Comparison of ENCODE assay signal across 22 cellular contexts in genomic region chr1:11793819-11794218, GRCh38. TPM values are rescaled to one million over a fixed set of nuclear protein-coding genes. Genes with fewer than 3 reads are reported as not detected.
A peak's percentile ranks its signal among the peaks of the same experiment; 100 is the strongest.
DNase-seq lines count a peak whose midpoint lies in the region; ATAC-seq and TF ChIP-seq lines count a peak whose summit lies in the region.
"Had no signal": no experiment of that assay in that cellular context is flagged by ENCODE, and none has a peak within 500 bp of the region (broad histone marks: within the 10 kb centered on the region; RNA-seq: fewer than 3 reads in every experiment).

No MANE protein-coding gene starts in this region.

- TF ChIP-seq POLR2A in sigmoid colon (IDR thresholded peaks at IDR 0.05), result no peak

- peaks cover 25 to 80% (median 32%) of the 10 kb centered on the region in 4 donors for H3K36me3 ChIP-seq in sigmoid colon
- peaks cover 49% of the 10 kb centered on the region for H3K36me3 ChIP-seq in upper lobe of right lung

- TF ChIP-seq CTCF in sigmoid colon (IDR thresholded peaks at IDR 0.05), result no peak
- TF ChIP-seq CTCF in upper lobe of right lung (IDR thresholded peaks at IDR 0.05), result no peak

- DNase-seq in Right ventricle myocardium superior (peak; percentile 46), left ventricle myocardium superior (no peak), right cardiac atrium (peak in 1 of 3 donors; percentile 66), sigmoid colon (peak; percentile 59), upper lobe of right lung (peak; percentile 58)
- no peak for DNase-seq in activated CD8-positive, alpha-beta memory T cell treated with anti-CD3 and anti-CD28 coated beads, Interleukin-2, amount 50 U/mL, for 48 hours
- DNase-seq: 8988T, COR-L47, DMS53, EL, NCI-H1417, NCI-H187, NCI-H2107, NCI-H510A, NCI-H82, OCI-M1 had no signal

- TF ChIP-seq EP300 in sigmoid colon (IDR thresholded peaks at IDR 0.05), result no peak

- no peaks in the 10 kb centered on the region for H3K27me3 ChIP-seq in right cardiac atrium (ENCODE audit: control insufficient read depth, insufficient read depth)
- no peaks in the 10 kb centered on the region for H3K27me3 ChIP-seq in sigmoid colon
- H3K27me3 ChIP-seq in upper lobe of right lung, result no peaks in the 10 kb centered on the region

- peak overlapping the region; percentile 97 for H3K27ac ChIP-seq in right cardiac atrium (ENCODE audit: low read length)
- H3K27ac ChIP-seq in sigmoid colon, result no peak overlapping the region
- no peak overlapping the region for H3K27ac ChIP-seq in upper lobe of right lung
- H3K27ac ChIP-seq: KMS-11 had no signal

- no peak overlapping the region for H3K4me3 ChIP-seq in right cardiac atrium (ENCODE audit: low read length)
- H3K4me3 ChIP-seq in sigmoid colon, result no peak overlapping the region
- no peak overlapping the region for H3K4me3 ChIP-seq in upper lobe of right lung

- intact Hi-C loops in Right ventricle myocardium superior (cut with DNase I) (no loop called here), left ventricle myocardium superior (cut with micrococcal nuclease) (no loop called here), right cardiac atrium (cut with DNase I) (no loop called here), sigmoid colon (cut with DNase I) (no loop called here), upper lobe of right lung (cut with DNase I) (no loop called here)

- WGBS in right cardiac atrium, result 89% methylated on average over 15 of the region's 15 CpGs
- WGBS in sigmoid colon, 2 donors, result 95% methylated on average over 15 of the region's 15 CpGs

- H3K4me1 ChIP-seq in right cardiac atrium (ENCODE audit: control insufficient read depth, insufficient read depth, low read length), result peaks cover 33% of the 10 kb centered on the region
- peaks cover 0 to 33% (median 32%) of the 10 kb centered on the region in 4 donors for H3K4me1 ChIP-seq in sigmoid colon
- peaks cover 56% of the 10 kb centered on the region for H3K4me1 ChIP-seq in upper lobe of right lung

- H3K9me3 ChIP-seq in right cardiac atrium (ENCODE audit: control insufficient read depth, low read length) (no peaks in the 10 kb centered on the region), sigmoid colon (no peaks in the 10 kb centered on the region), upper lobe of right lung (no peaks in the 10 kb centered on the region)

- ATAC-seq in Right ventricle myocardium superior (ENCODE audit: poor library complexity) (no peak), left ventricle myocardium superior (no peak), right cardiac atrium (no peak), upper lobe of right lung (no peak), HG02885 (IDR thresholded peaks at IDR 0.05; ENCODE audit: poor library complexity, unreplicated experiment) (no peak), GM18867 (IDR thresholded peaks at IDR 0.05; ENCODE audit: unreplicated experiment) (no peak)
- ATAC-seq: HepG2 had no signal

RNA-seq across cellular contexts. Expression of gene MTHFR, which starts 11.9 kb away (rescaled TPM):
- total RNA-seq in Right ventricle myocardium superior, result 34.6 TPM
- 37.9 TPM for total RNA-seq in left ventricle myocardium superior
- 10 to 100 TPM; 46.6 to 75.2 (median 58.9) TPM for total RNA-seq in right cardiac atrium
- 36.7 TPM for polyA plus RNA-seq in right cardiac atrium
- 10 to 100 TPM; 16.8 to 38.3 (median 27.9) TPM for total RNA-seq in sigmoid colon
- 10 to 100 TPM in 2 of 3 donors, 1 to 10 TPM in 1; 6.6 to 34.6 (median 13.6) TPM for polyA plus RNA-seq in sigmoid colon
- 45.4 TPM for total RNA-seq in upper lobe of right lung

RNA-seq across cellular contexts. Expression of gene CLCN6, which starts 12.2 kb away (rescaled TPM):
- total RNA-seq in Right ventricle myocardium superior (15.2 TPM), left ventricle myocardium superior (15.4 TPM), right cardiac atrium (10 to 100 TPM; 30.4 to 54.9 (median 36.8) TPM), sigmoid colon (10 to 100 TPM; 12.1 to 19.7 (median 16.1) TPM), upper lobe of right lung (33.7 TPM)
- polyA plus RNA-seq in right cardiac atrium (16.2 TPM), sigmoid colon (10 to 100 TPM in 1 of 3 donors, 1 to 10 TPM in 2; 3.0 to 17.6 (median 3.7) TPM)

RNA-seq across cellular contexts. Expression of gene C1orf167, which starts 31.8 kb away (rescaled TPM):
- total RNA-seq in Right ventricle myocardium superior (2.7 TPM), left ventricle myocardium superior (2.1 TPM), right cardiac atrium (1 to 10 TPM; 1.3 to 2.7 (median 2.0) TPM), sigmoid colon (1 to 10 TPM in 2 of 4 donors, under 1 TPM in 1, not detected in 1; 0.66 to 1.8 (median 1.1) TPM), upper lobe of right lung (4.7 TPM)
- polyA plus RNA-seq in right cardiac atrium (4.0 TPM), sigmoid colon (1 to 10 TPM; 1.6 to 2.4 (median 2.2) TPM)
- total RNA-seq: HepG2 had no signal
- polyA plus RNA-seq: HepG2 had no signal

RNA-seq across cellular contexts. Expression of gene NPPA, which starts 53.8 kb away (rescaled TPM):
- total RNA-seq in Right ventricle myocardium superior (25.3 TPM), left ventricle myocardium superior (5.5 TPM), right cardiac atrium (over 10,000 TPM; 26,185 to 59,291 (median 38,228) TPM), sigmoid colon (not detected), upper lobe of right lung (8.4 TPM)
- polyA plus RNA-seq in right cardiac atrium (45,715 TPM), sigmoid colon (1 to 10 TPM in 1 of 3 donors, under 1 TPM in 1, not detected in 1; 0.92 to 8.6 TPM)
- total RNA-seq: H1, HepG2 had no signal
- polyA plus RNA-seq: AG04450, H1, HepG2 had no signal

RNA-seq across cellular contexts. Expression of gene AGTRAP, which starts 57.9 kb away (rescaled TPM):
- total RNA-seq in Right ventricle myocardium superior (13.6 TPM), left ventricle myocardium superior (13.4 TPM), right cardiac atrium (10 to 100 TPM; 17.5 to 25.0 (median 21.9) TPM), sigmoid colon (10 to 100 TPM; 22.8 to 58.3 (median 33.6) TPM), upper lobe of right lung (57.0 TPM)
- polyA plus RNA-seq in right cardiac atrium (23.9 TPM), sigmoid colon (10 to 100 TPM in 2 of 3 donors, 1 to 10 TPM in 1; 6.7 to 57.3 (median 12.0) TPM)

Comparison
In these comparisons a context has a peak if more than half of its experiments do, and no peak if none do; other contexts are left out.
1. DNase-seq: peak in Right ventricle myocardium superior (single experiment), sigmoid colon (single experiment) and upper lobe of right lung (single experiment); none in left ventricle myocardium superior (single experiment) and activated CD8-positive, alpha-beta memory T cell treated with anti-CD3 and anti-CD28 coated beads, Interleukin-2, amount 50 U/mL, for 48 hours (single experiment).